ENCODE assay signal across 1 cellular context in the genomic region with DNA sequence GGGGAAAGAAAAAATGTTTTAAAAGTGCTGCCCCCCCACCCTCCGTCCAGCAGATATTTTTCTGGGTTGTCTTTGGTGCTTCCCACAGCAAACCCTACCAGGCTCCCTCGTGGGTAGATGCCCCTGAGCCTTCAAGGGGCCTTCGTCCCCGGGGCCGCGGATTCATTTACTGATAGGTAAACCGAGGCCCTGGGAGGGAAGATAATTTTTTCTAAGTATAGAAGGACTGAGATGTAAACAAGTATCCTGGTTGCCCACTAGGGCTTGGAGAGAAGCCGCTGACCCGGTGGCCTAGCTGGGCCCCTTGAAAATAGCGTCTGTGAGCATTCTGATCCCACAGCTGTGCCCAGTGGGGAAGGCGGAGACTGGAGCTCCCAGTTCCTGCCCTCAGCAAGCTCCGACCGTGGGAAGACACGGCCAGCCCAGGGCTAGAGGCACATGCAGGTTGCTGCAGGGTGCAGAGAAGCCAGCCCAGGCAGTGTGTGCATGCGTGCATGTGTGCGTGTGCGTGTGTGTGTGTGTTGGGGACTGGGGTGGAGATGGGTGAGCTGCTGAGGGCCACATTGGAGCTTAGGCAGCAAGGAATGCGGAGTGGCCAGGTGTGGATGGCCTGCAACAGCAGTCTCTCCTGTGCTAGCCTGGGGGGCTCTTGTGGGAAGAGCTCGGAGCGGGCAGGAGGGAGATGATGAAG.
TF ChIP-seq lines count a peak whose summit lies in the region.

No MANE protein-coding gene starts in this region.

TF ChIP-seq in HepG2, 621 proteins besides CTCF, POLR2A, EP300 and RAD21 (continued from another document):
- TF ChIP-seq, protein P1, sequence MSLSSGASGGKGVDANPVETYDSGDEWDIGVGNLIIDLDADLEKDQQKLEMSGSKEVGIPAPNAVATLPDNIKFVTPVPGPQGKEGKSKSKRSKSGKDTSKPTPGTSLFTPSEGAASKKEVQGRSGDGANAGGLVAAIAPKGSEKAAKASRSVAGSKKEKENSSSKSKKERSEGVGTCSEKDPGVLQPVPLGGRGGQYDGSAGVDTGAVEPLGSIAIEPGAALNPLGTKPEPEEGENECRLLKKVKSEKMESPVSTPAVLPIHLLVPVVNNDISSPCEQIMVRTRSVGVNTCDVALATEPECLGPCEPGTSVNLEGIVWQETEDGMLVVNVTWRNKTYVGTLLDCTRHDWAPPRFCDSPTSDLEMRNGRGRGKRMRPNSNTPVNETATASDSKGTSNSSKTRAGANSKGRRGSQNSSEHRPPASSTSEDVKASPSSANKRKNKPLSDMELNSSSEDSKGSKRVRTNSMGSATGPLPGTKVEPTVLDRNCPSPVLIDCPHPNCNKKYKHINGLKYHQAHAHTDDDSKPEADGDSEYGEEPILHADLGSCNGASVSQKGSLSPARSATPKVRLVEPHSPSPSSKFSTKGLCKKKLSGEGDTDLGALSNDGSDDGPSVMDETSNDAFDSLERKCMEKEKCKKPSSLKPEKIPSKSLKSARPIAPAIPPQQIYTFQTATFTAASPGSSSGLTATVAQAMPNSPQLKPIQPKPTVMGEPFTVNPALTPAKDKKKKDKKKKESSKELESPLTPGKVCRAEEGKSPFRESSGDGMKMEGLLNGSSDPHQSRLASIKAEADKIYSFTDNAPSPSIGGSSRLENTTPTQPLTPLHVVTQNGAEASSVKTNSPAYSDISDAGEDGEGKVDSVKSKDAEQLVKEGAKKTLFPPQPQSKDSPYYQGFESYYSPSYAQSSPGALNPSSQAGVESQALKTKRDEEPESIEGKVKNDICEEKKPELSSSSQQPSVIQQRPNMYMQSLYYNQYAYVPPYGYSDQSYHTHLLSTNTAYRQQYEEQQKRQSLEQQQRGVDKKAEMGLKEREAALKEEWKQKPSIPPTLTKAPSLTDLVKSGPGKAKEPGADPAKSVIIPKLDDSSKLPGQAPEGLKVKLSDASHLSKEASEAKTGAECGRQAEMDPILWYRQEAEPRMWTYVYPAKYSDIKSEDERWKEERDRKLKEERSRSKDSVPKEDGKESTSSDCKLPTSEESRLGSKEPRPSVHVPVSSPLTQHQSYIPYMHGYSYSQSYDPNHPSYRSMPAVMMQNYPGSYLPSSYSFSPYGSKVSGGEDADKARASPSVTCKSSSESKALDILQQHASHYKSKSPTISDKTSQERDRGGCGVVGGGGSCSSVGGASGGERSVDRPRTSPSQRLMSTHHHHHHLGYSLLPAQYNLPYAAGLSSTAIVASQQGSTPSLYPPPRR (CRISPR knock-in tag; IDR thresholded peaks at IDR 0.05; ENCODE audit: borderline replicate concordance), result no peak
- TF ChIP-seq ZNF20 (CRISPR knock-in tag; IDR thresholded peaks at IDR 0.05) (no peak), RFX1 (IDR thresholded peaks at IDR 0.05) (no peak), ZNF562 (CRISPR knock-in tag; IDR thresholded peaks at IDR 0.05; ENCODE audit: borderline replicate concordance) (no peak), ZSCAN9 (CRISPR knock-in tag; IDR thresholded peaks at IDR 0.05; ENCODE audit: borderline replicate concordance) (no peak), MXD4 (CRISPR knock-in tag; IDR thresholded peaks at IDR 0.05) (no peak), NONO (IDR thresholded peaks at IDR 0.05) (no peak), NONO (CRISPR knock-in tag; conservative IDR thresholded peaks at IDR 0.05) (0 out of 2 replicates have a peak, but pooled peaks have one; percentile 34), SALL2 (CRISPR knock-in tag; IDR thresholded peaks at IDR 0.05) (no peak), MTA1 (CRISPR knock-in tag; IDR thresholded peaks at IDR 0.05; ENCODE audit: borderline replicate concordance) (no peak)
- TF ChIP-seq, protein P2, sequence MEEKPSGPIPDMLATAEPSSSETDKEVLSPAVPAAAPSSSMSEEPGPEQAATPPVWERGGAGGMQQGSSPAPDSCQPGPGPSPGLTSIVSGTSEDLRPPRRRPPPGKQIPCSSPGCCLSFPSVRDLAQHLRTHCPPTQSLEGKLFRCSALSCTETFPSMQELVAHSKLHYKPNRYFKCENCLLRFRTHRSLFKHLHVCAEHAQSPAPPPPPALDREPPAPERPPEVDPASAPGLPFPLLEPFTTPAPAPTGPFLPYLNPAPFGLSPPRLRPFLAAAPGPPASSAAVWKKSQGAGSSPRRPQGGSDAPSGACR (CRISPR knock-in tag; IDR thresholded peaks at IDR 0.05), result 0 out of 2 replicates have a peak, but pooled peaks have one; percentile 3
- TF ChIP-seq, protein P3, sequence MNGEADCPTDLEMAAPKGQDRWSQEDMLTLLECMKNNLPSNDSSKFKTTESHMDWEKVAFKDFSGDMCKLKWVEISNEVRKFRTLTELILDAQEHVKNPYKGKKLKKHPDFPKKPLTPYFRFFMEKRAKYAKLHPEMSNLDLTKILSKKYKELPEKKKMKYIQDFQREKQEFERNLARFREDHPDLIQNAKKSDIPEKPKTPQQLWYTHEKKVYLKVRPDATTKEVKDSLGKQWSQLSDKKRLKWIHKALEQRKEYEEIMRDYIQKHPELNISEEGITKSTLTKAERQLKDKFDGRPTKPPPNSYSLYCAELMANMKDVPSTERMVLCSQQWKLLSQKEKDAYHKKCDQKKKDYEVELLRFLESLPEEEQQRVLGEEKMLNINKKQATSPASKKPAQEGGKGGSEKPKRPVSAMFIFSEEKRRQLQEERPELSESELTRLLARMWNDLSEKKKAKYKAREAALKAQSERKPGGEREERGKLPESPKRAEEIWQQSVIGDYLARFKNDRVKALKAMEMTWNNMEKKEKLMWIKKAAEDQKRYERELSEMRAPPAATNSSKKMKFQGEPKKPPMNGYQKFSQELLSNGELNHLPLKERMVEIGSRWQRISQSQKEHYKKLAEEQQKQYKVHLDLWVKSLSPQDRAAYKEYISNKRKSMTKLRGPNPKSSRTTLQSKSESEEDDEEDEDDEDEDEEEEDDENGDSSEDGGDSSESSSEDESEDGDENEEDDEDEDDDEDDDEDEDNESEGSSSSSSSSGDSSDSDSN (CRISPR knock-in tag; IDR thresholded peaks at IDR 0.05), result 0 out of 2 replicates have a peak, but pooled peaks have one; percentile 27
- TF ChIP-seq, protein P4, sequence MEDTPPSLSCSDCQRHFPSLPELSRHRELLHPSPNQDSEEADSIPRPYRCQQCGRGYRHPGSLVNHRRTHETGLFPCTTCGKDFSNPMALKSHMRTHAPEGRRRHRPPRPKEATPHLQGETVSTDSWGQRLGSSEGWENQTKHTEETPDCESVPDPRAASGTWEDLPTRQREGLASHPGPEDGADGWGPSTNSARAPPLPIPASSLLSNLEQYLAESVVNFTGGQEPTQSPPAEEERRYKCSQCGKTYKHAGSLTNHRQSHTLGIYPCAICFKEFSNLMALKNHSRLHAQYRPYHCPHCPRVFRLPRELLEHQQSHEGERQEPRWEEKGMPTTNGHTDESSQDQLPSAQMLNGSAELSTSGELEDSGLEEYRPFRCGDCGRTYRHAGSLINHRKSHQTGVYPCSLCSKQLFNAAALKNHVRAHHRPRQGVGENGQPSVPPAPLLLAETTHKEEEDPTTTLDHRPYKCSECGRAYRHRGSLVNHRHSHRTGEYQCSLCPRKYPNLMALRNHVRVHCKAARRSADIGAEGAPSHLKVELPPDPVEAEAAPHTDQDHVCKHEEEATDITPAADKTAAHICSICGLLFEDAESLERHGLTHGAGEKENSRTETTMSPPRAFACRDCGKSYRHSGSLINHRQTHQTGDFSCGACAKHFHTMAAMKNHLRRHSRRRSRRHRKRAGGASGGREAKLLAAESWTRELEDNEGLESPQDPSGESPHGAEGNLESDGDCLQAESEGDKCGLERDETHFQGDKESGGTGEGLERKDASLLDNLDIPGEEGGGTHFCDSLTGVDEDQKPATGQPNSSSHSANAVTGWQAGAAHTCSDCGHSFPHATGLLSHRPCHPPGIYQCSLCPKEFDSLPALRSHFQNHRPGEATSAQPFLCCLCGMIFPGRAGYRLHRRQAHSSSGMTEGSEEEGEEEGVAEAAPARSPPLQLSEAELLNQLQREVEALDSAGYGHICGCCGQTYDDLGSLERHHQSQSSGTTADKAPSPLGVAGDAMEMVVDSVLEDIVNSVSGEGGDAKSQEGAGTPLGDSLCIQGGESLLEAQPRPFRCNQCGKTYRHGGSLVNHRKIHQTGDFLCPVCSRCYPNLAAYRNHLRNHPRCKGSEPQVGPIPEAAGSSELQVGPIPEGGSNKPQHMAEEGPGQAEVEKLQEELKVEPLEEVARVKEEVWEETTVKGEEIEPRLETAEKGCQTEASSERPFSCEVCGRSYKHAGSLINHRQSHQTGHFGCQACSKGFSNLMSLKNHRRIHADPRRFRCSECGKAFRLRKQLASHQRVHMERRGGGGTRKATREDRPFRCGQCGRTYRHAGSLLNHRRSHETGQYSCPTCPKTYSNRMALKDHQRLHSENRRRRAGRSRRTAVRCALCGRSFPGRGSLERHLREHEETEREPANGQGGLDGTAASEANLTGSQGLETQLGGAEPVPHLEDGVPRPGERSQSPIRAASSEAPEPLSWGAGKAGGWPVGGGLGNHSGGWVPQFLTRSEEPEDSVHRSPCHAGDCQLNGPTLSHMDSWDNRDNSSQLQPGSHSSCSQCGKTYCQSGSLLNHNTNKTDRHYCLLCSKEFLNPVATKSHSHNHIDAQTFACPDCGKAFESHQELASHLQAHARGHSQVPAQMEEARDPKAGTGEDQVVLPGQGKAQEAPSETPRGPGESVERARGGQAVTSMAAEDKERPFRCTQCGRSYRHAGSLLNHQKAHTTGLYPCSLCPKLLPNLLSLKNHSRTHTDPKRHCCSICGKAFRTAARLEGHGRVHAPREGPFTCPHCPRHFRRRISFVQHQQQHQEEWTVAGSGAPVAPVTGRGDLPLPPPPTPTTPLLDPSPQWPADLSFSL (CRISPR knock-in tag; IDR thresholded peaks at IDR 0.05), result 0 out of 2 replicates have a peak, but pooled peaks have one; percentile 17
- TF ChIP-seq, protein P5, sequence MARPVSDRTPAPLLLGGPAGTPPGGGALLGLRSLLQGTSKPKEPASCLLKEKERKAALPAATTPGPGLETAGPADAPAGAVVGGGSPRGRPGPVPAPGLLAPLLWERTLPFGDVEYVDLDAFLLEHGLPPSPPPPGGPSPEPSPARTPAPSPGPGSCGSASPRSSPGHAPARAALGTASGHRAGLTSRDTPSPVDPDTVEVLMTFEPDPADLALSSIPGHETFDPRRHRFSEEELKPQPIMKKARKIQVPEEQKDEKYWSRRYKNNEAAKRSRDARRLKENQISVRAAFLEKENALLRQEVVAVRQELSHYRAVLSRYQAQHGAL (CRISPR knock-in tag; IDR thresholded peaks at IDR 0.05; ENCODE audit: not compliant biosample characterization), result no peak
